12 cellular contexts compared by ENCODE assay signal in genomic region chr4:8039290-8039689, GRCh38.
DNase-seq lines count a peak whose midpoint lies in the region; TF ChIP-seq lines count a peak whose summit lies in the region.
"Had no signal": no experiment of that assay in that cellular context is flagged by ENCODE, and none has a peak within 500 bp of the region (broad histone marks: within the 10 kb centered on the region; RNA-seq: fewer than 3 reads in every experiment).

No MANE protein-coding gene starts in this region.

- CTCF ChIA-PET in HEK293T (lab: Yijun Ruan, JAX): no interaction called here

- DNase-seq in Ammon's horn (ENCODE audit: low spot score) (peak; percentile 57), NAMALWA (ENCODE audit: low spot score) (peak; percentile 44), NCI-H2227 (lab: John Stamatoyannopoulos, UW; ENCODE audit: unreplicated experiment) (peak; percentile 92), choroid plexus epithelial cell (ENCODE audit: low read depth) (peak; percentile 10), GM13976 (ENCODE audit: low spot score) (no peak), HEK293T (ENCODE audit: extremely low spot score) (no peak)
- no peak for DNase-seq in stimulated activated naive CD4-positive, alpha-beta T cell (lab: John Stamatoyannopoulos, UW)
- no peak for DNase-seq in activated T-cell treated with anti-CD3 and anti-CD28 coated beads, Interleukin-2, amount 50 U/mL, for 1 hour
- DNase-seq: activated CD4-positive, alpha-beta T cell treated with anti-CD3 and anti-CD28 coated beads, Interleukin-2, amount 50 U/mL, for 1 hour; activated naive CD4-positive, alpha-beta T cell treated with Interleukin-2 at 50 U/mL for 16 hours; central memory CD4-positive, alpha-beta T cell; posterior cingulate gyrus had no signal

- POLR2A ChIA-PET in HEK293T (lab: Yijun Ruan, JAX): no interaction called here

- no peak overlapping the region for H3K4me3 ChIP-seq in choroid plexus epithelial cell (ENCODE audit: low read depth, low read length)

- in situ Hi-C loops in GM13976 (cut with MboI; ENCODE audit: low sequenced_read_pairs, unreplicated experiment): no loop called here

- no peak for TF ChIP-seq CTCF in choroid plexus epithelial cell (conservative IDR thresholded peaks at IDR 0.05; ENCODE audit: low read depth, low read length)
- TF ChIP-seq CTCF in GM13976 (IDR thresholded peaks at IDR 0.05; ENCODE audit: borderline replicate concordance, control extremely low read depth, extremely low read depth, insufficient read depth, missing control alignments): no peak

TF ChIP-seq in HEK293T, 16 proteins besides CTCF, POLR2A, EP300 and RAD21:
- TF ChIP-seq BHLHE40 (IDR thresholded peaks at IDR 0.05; ENCODE audit: borderline replicate concordance): no peak
- no peak for TF ChIP-seq LEF1 (IDR thresholded peaks at IDR 0.05; ENCODE audit: borderline replicate concordance)
- no peak for TF ChIP-seq FOXK2 (IDR thresholded peaks at IDR 0.05)
- TF ChIP-seq PKNOX1 (IDR thresholded peaks at IDR 0.05): no peak
- TF ChIP-seq ZNF384 (IDR thresholded peaks at IDR 0.05): no peak
- no peak for TF ChIP-seq FOXA1 (IDR thresholded peaks at IDR 0.05)
- TF ChIP-seq SP1 (IDR thresholded peaks at IDR 0.05): no peak

Comparison
In these comparisons a context has a peak if more than half of its experiments do, and no peak if none do; other contexts are left out.
1. DNase-seq: peak in Ammon's horn (single experiment), NAMALWA (single experiment), NCI-H2227 (single experiment) and choroid plexus epithelial cell (single experiment); none in GM13976 (single experiment), HEK293T (single experiment), stimulated activated naive CD4-positive, alpha-beta T cell (0 of 6) and activated T-cell treated with anti-CD3 and anti-CD28 coated beads, Interleukin-2, amount 50 U/mL, for 1 hour (single experiment).